Comparison of ENCODE assay signal across 8 cellular contexts in genomic region chr19:18417250-18418033, GRCh38. TPM values are rescaled to one million over a fixed set of nuclear protein-coding genes. Genes with fewer than 3 reads are reported as not detected.
DNase-seq lines count a peak whose midpoint lies in the region; ATAC-seq and TF ChIP-seq lines count a peak whose summit lies in the region.

No MANE protein-coding gene starts in this region.

- H3K4me1 ChIP-seq in esophagus muscularis mucosa (peaks cover 64 to 80% (median 78%) of the 10 kb centered on the region in 4 donors), mucosa of stomach (ENCODE audit: control insufficient read depth, insufficient read depth, low read length) (peaks cover 65% of the 10 kb centered on the region), aorta (ENCODE audit: control insufficient read depth in 1 of 2, insufficient read depth in 2 of 2, low read length in 2 of 2) (no peaks in the 10 kb centered on the region)

- no peaks in the 10 kb centered on the region for H3K9me3 ChIP-seq in esophagus muscularis mucosa
- no peaks in the 10 kb centered on the region for H3K9me3 ChIP-seq in mucosa of stomach (ENCODE audit: control insufficient read depth, low read length)
- no peaks in the 10 kb centered on the region for H3K9me3 ChIP-seq in aorta (ENCODE audit: control insufficient read depth, low read length)

- WGBS in esophagus muscularis mucosa = 3% methylated on average over 15 of the region's 54 CpGs
- WGBS in aorta, 2 donors = 1% methylated on average over 40 to 54 of the region's 54 CpGs

- H3K27me3 ChIP-seq in esophagus muscularis mucosa = no peaks in the 10 kb centered on the region
- peaks cover 14% of the 10 kb centered on the region for H3K27me3 ChIP-seq in mucosa of stomach (ENCODE audit: control insufficient read depth, insufficient read depth, low read length)
- no peaks in the 10 kb centered on the region for H3K27me3 ChIP-seq in aorta (ENCODE audit: control insufficient read depth in 1 of 2, insufficient read depth in 2 of 2, low read length in 1 of 2)

- H3K36me3 ChIP-seq in esophagus muscularis mucosa (no peaks in the 10 kb centered on the region), mucosa of stomach (ENCODE audit: control insufficient read depth, insufficient read depth, low read length) (no peaks in the 10 kb centered on the region), aorta (ENCODE audit: control insufficient read depth in 1 of 2, insufficient read depth in 2 of 2, low read length in 1 of 2) (no peaks in the 10 kb centered on the region)

- ATAC-seq in aorta (ENCODE audit: low FRiP score) = peak; percentile 66

- H3K4me3 ChIP-seq in WI38 (ENCODE audit: low read depth, low read length) = peak overlapping the region; percentile 50
- H3K4me3 ChIP-seq in esophagus muscularis mucosa = peak overlapping the region; percentile 55 to 95 (median 78)
- peak overlapping the region; percentile 32 for H3K4me3 ChIP-seq in mucosa of stomach (ENCODE audit: low read length)
- H3K4me3 ChIP-seq in aorta (ENCODE audit: low read length in 2 of 2) = peak overlapping the region in 1 of 2 donors; percentile 6

- peak; percentile 42 for DNase-seq in activated naive CD4-positive, alpha-beta T cell treated with Interleukin-2 at 50 U/mL for 16 hours
- no peak for DNase-seq in activated naive CD4-positive, alpha-beta T cell (lab: John Stamatoyannopoulos, UW)
- DNase-seq in NCI-H1092 treated with DMSO at 0.1 percent for 48 hours (lab: John Stamatoyannopoulos, UW) (peak; percentile 60), esophagus muscularis mucosa (ENCODE audit: extremely low spot score) (no peak), aorta (peak; percentile 93 to 94), GM19240 (ENCODE audit: insufficient read length, low spot score) (no peak)

- no peak for TF ChIP-seq CTCF in WI38 (IDR thresholded peaks at IDR 0.05; ENCODE audit: low read depth, low read length)
- TF ChIP-seq CTCF in esophagus muscularis mucosa (IDR thresholded peaks at IDR 0.05) = no peak

- peak overlapping the region; percentile 45 for H3K9ac ChIP-seq in mucosa of stomach (ENCODE audit: low read length)

- intact Hi-C loops in esophagus muscularis mucosa (cut with DNase I) (no loop called here), aorta (cut with DNase I) (loop anchor here (1.0 to 10.0 kb wide), 4 partner anchors 113 to 213 kb away; partner anchors contain the start of genes JUND (in 1 of the 2) and RAB3A (in 1 of the 2))

- peak; percentile 34 for TF ChIP-seq POLR2A in esophagus muscularis mucosa (IDR thresholded peaks at IDR 0.05; ENCODE audit: low read depth)

- TF ChIP-seq EP300 in esophagus muscularis mucosa (IDR thresholded peaks at IDR 0.05) = no peak

- H3K27ac ChIP-seq in esophagus muscularis mucosa (replicated peaks in 1 of 4) = peak overlapping the region; percentile 86 to 88 (median 88)
- H3K27ac ChIP-seq in aorta (ENCODE audit: low read depth in 1 of 2, low read length in 2 of 2) = peak overlapping the region in 1 of 2 donors; percentile 71

RNA-seq across cellular contexts. Expression of gene SSBP4, which starts 1.8 kb away (rescaled TPM):
- total RNA-seq in esophagus muscularis mucosa (100 to 1,000 TPM in 1 of 4 donors, 10 to 100 TPM in 3; 53.2 to 109 (median 77.8) TPM), aorta (10 to 100 TPM; 51.4 to 89.4 TPM)
- 100 to 1,000 TPM in 1 of 2 donors, 10 to 100 TPM in 1; 40.6 to 150 TPM for polyA plus RNA-seq in aorta

RNA-seq across cellular contexts. Expression of gene LRRC25, which starts 20.0 kb away (rescaled TPM):
- total RNA-seq in esophagus muscularis mucosa (10 to 100 TPM in 1 of 4 donors, 1 to 10 TPM in 3; 5.8 to 20.4 (median 7.0) TPM), aorta (10 to 100 TPM in 1 of 2 donors, 1 to 10 TPM in 1; 7.7 to 15.6 TPM)
- 1 to 10 TPM; 2.2 to 7.4 TPM for polyA plus RNA-seq in aorta

RNA-seq across cellular contexts. Expression of gene ISYNA1, which starts 20.5 kb away (rescaled TPM):
- total RNA-seq in esophagus muscularis mucosa (10 to 100 TPM; 15.8 to 38.9 (median 26.2) TPM), aorta (10 to 100 TPM; 42.1 to 86.5 TPM)
- polyA plus RNA-seq in aorta = 100 to 1,000 TPM in 1 of 2 donors, 10 to 100 TPM in 1; 56.0 to 535 TPM

RNA-seq across cellular contexts. Expression of gene GDF15, which starts 31.5 kb away (rescaled TPM):
- total RNA-seq in esophagus muscularis mucosa (1 to 10 TPM; 1.6 to 5.6 (median 3.8) TPM), aorta (1 to 10 TPM; 4.2 to 9.8 TPM)
- polyA plus RNA-seq in aorta = 1 to 10 TPM; 2.8 to 3.2 TPM

Comparison
In these comparisons a context has a peak if more than half of its experiments do, and no peak if none do; other contexts are left out.
1. DNase-seq: peak in activated naive CD4-positive, alpha-beta T cell treated with Interleukin-2 at 50 U/mL for 16 hours (single experiment), NCI-H1092 treated with DMSO at 0.1 percent for 48 hours (single experiment) and aorta (2 of 2); none in activated naive CD4-positive, alpha-beta T cell (0 of 4), esophagus muscularis mucosa (single experiment) and GM19240 (single experiment).